Comparison of ENCODE assay signal across 7 cellular contexts in the genomic region with DNA sequence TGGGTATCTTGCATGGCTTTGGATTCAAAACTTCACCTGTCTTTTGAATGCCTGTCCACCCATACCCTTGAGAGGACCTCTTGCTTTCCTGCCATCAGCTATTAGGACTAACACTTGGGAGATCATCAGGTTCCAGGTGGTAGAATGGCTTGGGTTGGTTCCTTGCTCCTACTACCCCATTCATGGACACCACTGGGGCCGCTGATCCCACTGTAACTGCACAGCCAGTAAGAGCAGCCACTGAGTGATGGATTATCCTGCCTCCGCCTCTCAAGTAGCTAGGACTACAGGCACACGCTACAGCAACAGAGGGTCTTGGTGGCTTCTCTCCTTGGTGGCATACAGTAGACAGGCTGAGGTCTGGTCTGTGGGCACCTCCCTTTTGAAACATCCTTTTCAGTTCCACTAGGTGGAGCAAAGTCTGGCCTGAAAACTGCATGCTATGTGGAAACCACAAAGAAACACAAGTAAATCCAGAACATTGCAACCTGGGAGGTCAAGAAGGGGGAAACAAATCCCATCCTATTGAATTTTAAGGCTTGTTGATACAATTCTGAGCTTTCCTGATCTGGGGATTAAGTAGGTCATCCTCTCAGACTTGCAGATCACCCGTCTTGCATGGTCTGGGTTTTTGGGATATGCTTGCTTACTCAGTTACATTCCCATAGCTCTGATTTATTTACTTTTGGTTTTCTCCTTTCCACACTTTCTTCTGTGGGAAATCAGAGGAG. TPM values are rescaled to one million over a fixed set of nuclear protein-coding genes. Genes with fewer than 3 reads are reported as not detected.
DNase-seq lines count a peak whose midpoint lies in the region; ATAC-seq and TF ChIP-seq lines count a peak whose summit lies in the region.

No MANE protein-coding gene starts in this region.

- in situ Hi-C loops in KBM-7 (cut with MboI; ENCODE audit: low pct_unique_long_range_greater_than_20kb, low sequenced_read_pairs) = no loop called here

- peak; percentile 78 for ATAC-seq in activated naive CD8-positive, alpha-beta T cell treated with anti-CD3 and anti-CD28 coated beads, Interleukin-2, amount 50 U/mL, for 24 hours
- no peak for ATAC-seq in HG03342 (IDR thresholded peaks at IDR 0.05; ENCODE audit: unreplicated experiment)

- no peaks in the 10 kb centered on the region for H3K27me3 Mint-ChIP-seq in activated naive CD8-positive, alpha-beta T cell treated with anti-CD3 and anti-CD28 coated beads, Interleukin-2, amount 50 U/mL, for 24 hours

- H3K4me3 ChIP-seq in right atrium auricular region = no peak overlapping the region
- H3K4me3 ChIP-seq in skeletal muscle tissue (ENCODE audit: low read length in 3 of 3) = peak overlapping the region; percentile 27 to 46 (median 36)

- H3K27ac Mint-ChIP-seq in activated naive CD8-positive, alpha-beta T cell treated with anti-CD3 and anti-CD28 coated beads, Interleukin-2, amount 50 U/mL, for 24 hours = no peak overlapping the region

- H3K4me1 ChIP-seq in right atrium auricular region (peaks cover 0 to 33% of the 10 kb centered on the region in 2 donors), skeletal muscle tissue (ENCODE audit: control insufficient read depth in 3 of 3, insufficient read depth in 3 of 3, low read length in 3 of 3) (peaks cover 17 to 21% (median 20%) of the 10 kb centered on the region in 3 donors)

- peaks cover 10% of the 10 kb centered on the region for H3K36me3 Mint-ChIP-seq in activated naive CD8-positive, alpha-beta T cell treated with anti-CD3 and anti-CD28 coated beads, Interleukin-2, amount 50 U/mL, for 24 hours (ENCODE audit: low read depth)

- peak; percentile 27 to 74 for TF ChIP-seq CTCF in right atrium auricular region (IDR thresholded peaks at IDR 0.05)

- DNase-seq in GM03348 (ENCODE audit: low spot score) (peak; percentile 55), KBM-7 (peak; percentile 60), right atrium auricular region (ENCODE audit: low spot score) (peak; percentile 63), posterior cingulate gyrus (no peak)
- DNase-seq in activated naive CD8-positive, alpha-beta T cell treated with anti-CD3 and anti-CD28 coated beads, Interleukin-2, amount 50 U/mL, for 24 hours = no peak

- no peaks in the 10 kb centered on the region for H3K9me3 Mint-ChIP-seq in activated naive CD8-positive, alpha-beta T cell treated with anti-CD3 and anti-CD28 coated beads, Interleukin-2, amount 50 U/mL, for 24 hours

- H3K27ac ChIP-seq in right atrium auricular region (peak overlapping the region; percentile 78 to 88), skeletal muscle tissue (ENCODE audit: low read depth, low read length) (peak overlapping the region; percentile 91)

- intact Hi-C loops in posterior cingulate gyrus (cut with DNase I) = no loop called here

- H3K4me1 Mint-ChIP-seq in activated naive CD8-positive, alpha-beta T cell treated with anti-CD3 and anti-CD28 coated beads, Interleukin-2, amount 50 U/mL, for 24 hours = peaks cover 46% of the 10 kb centered on the region

- H3K4me3 Mint-ChIP-seq in activated naive CD8-positive, alpha-beta T cell treated with anti-CD3 and anti-CD28 coated beads, Interleukin-2, amount 50 U/mL, for 24 hours = no peak overlapping the region

- no peaks in the 10 kb centered on the region for H3K27me3 ChIP-seq in right atrium auricular region
- H3K27me3 ChIP-seq in skeletal muscle tissue (ENCODE audit: control insufficient read depth in 3 of 3, insufficient read depth in 3 of 3, low read length in 3 of 3) = no peaks in the 10 kb centered on the region

- peak overlapping the region in 2 of 3 donors; percentile 2 to 5 for H3K9ac ChIP-seq in skeletal muscle tissue (ENCODE audit: low read depth in 1 of 3, low read length in 3 of 3)

- H3K9me3 ChIP-seq in right atrium auricular region (no peaks in the 10 kb centered on the region), skeletal muscle tissue (ENCODE audit: control insufficient read depth in 3 of 3, low read length in 3 of 3) (no peaks in the 10 kb centered on the region)

- no peaks in the 10 kb centered on the region for H3K36me3 ChIP-seq in right atrium auricular region
- H3K36me3 ChIP-seq in skeletal muscle tissue (ENCODE audit: control insufficient read depth in 3 of 3, insufficient read depth in 3 of 3, low read length in 3 of 3) = no peaks in the 10 kb centered on the region

RNA-seq across cellular contexts. Expression of a gene that starts 9.4 kb away (rescaled TPM):
- total RNA-seq in right atrium auricular region (10 to 100 TPM; 46.1 to 94.4 TPM), skeletal muscle tissue (24.0 TPM)

RNA-seq across cellular contexts. Expression of a gene that starts 38.7 kb away (rescaled TPM):
- total RNA-seq in right atrium auricular region = 1 to 10 TPM in 1 of 2 donors, under 1 TPM in 1; 0.59 to 2.7 TPM
- 4.2 TPM for total RNA-seq in skeletal muscle tissue

RNA-seq across cellular contexts. Expression of a gene that starts 38.9 kb away (rescaled TPM):
- 1 to 10 TPM; 5.7 to 6.4 TPM for total RNA-seq in right atrium auricular region
- total RNA-seq in skeletal muscle tissue = 5.2 TPM

Comparison
In these comparisons a context has a peak if more than half of its experiments do, and no peak if none do; other contexts are left out.
1. DNase-seq: peak in GM03348 (single experiment), KBM-7 (single experiment) and right atrium auricular region (single experiment); none in activated naive CD8-positive, alpha-beta T cell treated with anti-CD3 and anti-CD28 coated beads, Interleukin-2, amount 50 U/mL, for 24 hours (single experiment) and posterior cingulate gyrus (0 of 10).
2. H3K4me3 ChIP-seq: peak in skeletal muscle tissue (3 of 3); none in right atrium auricular region (0 of 2).